Comparison of ENCODE assay signal across 21 cellular contexts in genomic region chr11:128963744-128964340, GRCh38. TPM values are rescaled to one million over a fixed set of nuclear protein-coding genes. Genes with fewer than 3 reads are reported as not detected.
A peak's percentile ranks its signal among the peaks of the same experiment; 100 is the strongest.
DNase-seq lines count a peak whose midpoint lies in the region; ATAC-seq and TF ChIP-seq lines count a peak whose summit lies in the region.
"Had no signal": no experiment of that assay in that cellular context is flagged by ENCODE, and none has a peak within 500 bp of the region (broad histone marks: within the 10 kb centered on the region; RNA-seq: fewer than 3 reads in every experiment).

No MANE protein-coding gene starts in this region.

- H3K4me3 Mint-ChIP-seq in mesothelial cell of epicardium: no peak overlapping the region
- H3K4me3 Mint-ChIP-seq: endodermal cell had no signal

- H3K27me3 Mint-ChIP-seq in mesothelial cell of epicardium (ENCODE audit: low read depth): no peaks in the 10 kb centered on the region

- peaks cover 7% of the 10 kb centered on the region for H3K36me3 Mint-ChIP-seq in mesothelial cell of epicardium

- ATAC-seq in HG03342 (IDR thresholded peaks at IDR 0.05; ENCODE audit: unreplicated experiment) (no peak), GM21528 (IDR thresholded peaks at IDR 0.05; ENCODE audit: low FRiP score, unreplicated experiment) (no peak)
- ATAC-seq: pancreas had no signal

- no peaks in the 10 kb centered on the region for H3K4me1 Mint-ChIP-seq in mesothelial cell of epicardium

- TF ChIP-seq CTCF in mesothelial cell of epicardium (IDR thresholded peaks at IDR 0.05; ENCODE audit: unreplicated experiment): no peak

- DNase-seq in Ammon's horn (ENCODE audit: low spot score): peak; percentile 50
- peak; percentile 12 for DNase-seq in EH (ENCODE audit: low read depth)
- DNase-seq in NCI-H524 (lab: John Stamatoyannopoulos, UW): peak; percentile 87 to 91
- DNase-seq in fibroblast of peridontal ligament (ENCODE audit: extremely low read depth): peak; percentile 56
- DNase-seq in mesothelial cell of epicardium (ENCODE audit: low spot score in 2 of 2, unreplicated experiment in 2 of 2): no peak
- no peak for DNase-seq in nucleus accumbens (lab: John Stamatoyannopoulos, UW)
- DNase-seq: activated CD4-positive, alpha-beta T cell treated with anti-CD3 and anti-CD28 coated beads for 4 hours; AML-193; foreskin melanocyte; KG1; left ventricle myocardium inferior; NCI-H1436; pancreas; stimulated activated CD4-positive, alpha-beta T cell treated with anti-CD3 and anti-CD28 coated beads, Interleukin-4, amount 100 ng/mL, for 24 hours; stimulated activated CD8-positive, alpha-beta memory T cell treated with anti-CD3 and anti-CD28 coated beads, Interleukin-4, amount 100 ng/mL, for 48 hours had no signal

- H3K27ac Mint-ChIP-seq in mesothelial cell of epicardium: no peak overlapping the region

- no peaks in the 10 kb centered on the region for H3K9me3 Mint-ChIP-seq in mesothelial cell of epicardium
- H3K9me3 Mint-ChIP-seq: endodermal cell had no signal

RNA-seq across cellular contexts. Expression of gene TP53AIP1, which starts 21.2 kb away (rescaled TPM):
- 0.45 to 0.68 TPM (median 0.47 TPM) in 3 replicates for total RNA-seq in mesothelial cell of epicardium
- total RNA-seq: endodermal cell, left ventricle myocardium inferior, NCI-H460, SJSA1, skeletal muscle tissue had no signal

Comparison
In these comparisons a context has a peak if more than half of its experiments do, and no peak if none do; other contexts are left out.
1. DNase-seq: peak in Ammon's horn (single experiment), EH (single experiment), NCI-H524 (2 of 2) and fibroblast of peridontal ligament (single experiment); none in mesothelial cell of epicardium (0 of 2) and nucleus accumbens (0 of 56).